ENCODE assay signal across 1 cellular context in the genomic region with DNA sequence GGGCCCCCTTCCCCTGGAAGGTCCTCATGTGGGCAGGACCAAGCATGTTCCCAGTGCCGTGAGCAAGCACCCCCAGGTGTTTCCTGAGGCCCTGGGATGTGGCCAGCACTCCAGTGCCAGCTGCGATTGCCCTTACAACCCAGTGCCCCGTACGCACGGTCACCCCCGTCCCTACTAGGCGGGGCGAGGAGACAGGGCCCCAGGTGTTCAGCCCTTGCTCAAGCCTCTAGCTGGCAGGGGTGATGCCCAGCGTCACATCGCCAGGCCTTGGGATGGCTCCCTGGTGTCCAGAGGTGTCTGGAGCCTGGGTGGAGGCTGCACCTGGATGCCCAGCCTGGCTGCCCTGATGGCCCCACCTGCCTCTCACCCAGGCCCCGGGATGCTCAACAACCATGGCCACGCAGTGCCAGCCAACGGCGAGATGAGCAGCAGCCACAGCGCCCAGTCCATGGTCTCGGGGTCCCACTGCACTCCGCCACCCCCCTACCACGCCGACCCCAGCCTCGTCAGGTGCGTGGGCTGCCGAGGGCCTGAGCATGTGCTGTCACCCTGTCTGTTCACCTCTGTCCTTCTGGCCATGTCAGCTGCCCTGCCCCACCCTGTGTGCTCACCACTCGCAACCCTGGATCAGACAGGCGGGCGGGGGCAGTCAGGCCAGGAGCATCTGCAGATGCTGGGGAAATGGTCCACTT.
TF ChIP-seq lines count a peak whose summit lies in the region.

No MANE protein-coding gene starts in this region.

TF ChIP-seq in K562, 482 proteins besides CTCF, POLR2A, EP300 and RAD21:
- TF ChIP-seq, protein P1, sequence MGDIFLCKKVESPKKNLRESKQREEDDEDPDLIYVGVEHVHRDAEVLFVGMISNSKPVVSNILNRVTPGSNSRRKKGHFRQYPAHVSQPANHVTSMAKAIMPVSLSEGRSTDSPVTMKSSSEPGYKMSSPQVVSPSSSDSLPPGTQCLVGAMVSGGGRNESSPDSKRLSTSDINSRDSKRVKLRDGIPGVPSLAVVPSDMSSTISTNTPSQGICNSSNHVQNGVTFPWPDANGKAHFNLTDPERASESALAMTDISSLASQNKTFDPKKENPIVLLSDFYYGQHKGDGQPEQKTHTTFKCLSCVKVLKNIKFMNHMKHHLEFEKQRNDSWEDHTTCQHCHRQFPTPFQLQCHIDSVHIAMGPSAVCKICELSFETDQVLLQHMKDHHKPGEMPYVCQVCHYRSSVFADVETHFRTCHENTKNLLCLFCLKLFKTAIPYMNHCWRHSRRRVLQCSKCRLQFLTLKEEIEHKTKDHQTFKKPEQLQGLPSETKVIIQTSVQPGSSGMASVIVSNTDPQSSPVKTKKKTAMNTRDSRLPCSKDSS (IDR thresholded peaks at IDR 0.05; ENCODE audit: low read depth, partially characterized antibody) = no peak
- TF ChIP-seq SPI1 (IDR thresholded peaks at IDR 0.05; ENCODE audit: borderline replicate concordance, low read depth, low read length) (no peak), ZNF217 (CRISPR knock-in tag; IDR thresholded peaks at IDR 0.05) (no peak), MBD2 (IDR thresholded peaks at IDR 0.05; ENCODE audit: borderline replicate concordance, low read depth) (no peak), POLR2G (IDR thresholded peaks at IDR 0.05; ENCODE audit: low read depth, low read length) (peak; percentile 50), ZNF696 (CRISPR knock-in tag; conservative IDR thresholded peaks at IDR 0.05) (no peak)
- TF ChIP-seq, protein P2, sequence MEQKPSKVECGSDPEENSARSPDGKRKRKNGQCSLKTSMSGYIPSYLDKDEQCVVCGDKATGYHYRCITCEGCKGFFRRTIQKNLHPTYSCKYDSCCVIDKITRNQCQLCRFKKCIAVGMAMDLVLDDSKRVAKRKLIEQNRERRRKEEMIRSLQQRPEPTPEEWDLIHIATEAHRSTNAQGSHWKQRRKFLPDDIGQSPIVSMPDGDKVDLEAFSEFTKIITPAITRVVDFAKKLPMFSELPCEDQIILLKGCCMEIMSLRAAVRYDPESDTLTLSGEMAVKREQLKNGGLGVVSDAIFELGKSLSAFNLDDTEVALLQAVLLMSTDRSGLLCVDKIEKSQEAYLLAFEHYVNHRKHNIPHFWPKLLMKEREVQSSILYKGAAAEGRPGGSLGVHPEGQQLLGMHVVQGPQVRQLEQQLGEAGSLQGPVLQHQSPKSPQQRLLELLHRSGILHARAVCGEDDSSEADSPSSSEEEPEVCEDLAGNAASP (IDR thresholded peaks at IDR 0.05) = no peak
- TF ChIP-seq, protein P3, sequence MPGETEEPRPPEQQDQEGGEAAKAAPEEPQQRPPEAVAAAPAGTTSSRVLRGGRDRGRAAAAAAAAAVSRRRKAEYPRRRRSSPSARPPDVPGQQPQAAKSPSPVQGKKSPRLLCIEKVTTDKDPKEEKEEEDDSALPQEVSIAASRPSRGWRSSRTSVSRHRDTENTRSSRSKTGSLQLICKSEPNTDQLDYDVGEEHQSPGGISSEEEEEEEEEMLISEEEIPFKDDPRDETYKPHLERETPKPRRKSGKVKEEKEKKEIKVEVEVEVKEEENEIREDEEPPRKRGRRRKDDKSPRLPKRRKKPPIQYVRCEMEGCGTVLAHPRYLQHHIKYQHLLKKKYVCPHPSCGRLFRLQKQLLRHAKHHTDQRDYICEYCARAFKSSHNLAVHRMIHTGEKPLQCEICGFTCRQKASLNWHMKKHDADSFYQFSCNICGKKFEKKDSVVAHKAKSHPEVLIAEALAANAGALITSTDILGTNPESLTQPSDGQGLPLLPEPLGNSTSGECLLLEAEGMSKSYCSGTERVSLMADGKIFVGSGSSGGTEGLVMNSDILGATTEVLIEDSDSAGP (CRISPR knock-in tag; IDR thresholded peaks at IDR 0.05) = no peak
